ENCODE assay signal across 17 cellular contexts in genomic region chr2:100141906-100142305, GRCh38. TPM values are rescaled to one million over a fixed set of nuclear protein-coding genes. Genes with fewer than 3 reads are reported as not detected.
DNase-seq lines count a peak whose midpoint lies in the region; ATAC-seq and TF ChIP-seq lines count a peak whose summit lies in the region.
"Had no signal": no experiment of that assay in that cellular context is flagged by ENCODE, and none has a peak within 500 bp of the region (broad histone marks: within the 10 kb centered on the region; RNA-seq: fewer than 3 reads in every experiment).

No MANE protein-coding gene starts in this region.

- no peaks in the 10 kb centered on the region for H3K36me3 ChIP-seq in BLaER1
- H3K36me3 ChIP-seq in KOPT-K1 (ENCODE audit: insufficient read depth, low read length): 0 out of 2 replicates have a peak, but pooled peaks cover 4% of the 10 kb centered on the region
- H3K36me3 ChIP-seq in right lobe of liver: no peaks in the 10 kb centered on the region
- H3K36me3 ChIP-seq: ascending aorta, SJSA1 had no signal

- WGBS in right lobe of liver (ENCODE audit: insufficient coverage, low coverage, low lambda C conversion rate, missing lambda C conversion rate): 83% methylated on average over 2 of the region's 3 CpGs

- H3K36me3 Mint-ChIP-seq in activated naive CD8-positive, alpha-beta T cell treated with anti-CD3 and anti-CD28 coated beads, Interleukin-2, amount 10 ng/mL, durations not matched to agents 7 days and 5 days: peaks cover 8% of the 10 kb centered on the region

- H3K27me3 ChIP-seq in BLaER1: no peaks in the 10 kb centered on the region
- no peaks in the 10 kb centered on the region for H3K27me3 ChIP-seq in right lobe of liver
- H3K27me3 ChIP-seq: ascending aorta, SJSA1 had no signal

- no peak for ATAC-seq in activated naive CD8-positive, alpha-beta T cell treated with anti-CD3 and anti-CD28 coated beads, Interleukin-2, amount 10 ng/mL, durations not matched to agents 7 days and 5 days (ENCODE audit: low read depth)
- ATAC-seq in esophagus mucosa: no peak
- ATAC-seq in right lobe of liver: no peak
- ATAC-seq: left lobe of liver had no signal

- H3K4me3 ChIP-seq in BLaER1 (peak overlapping the region; percentile 70), GM12864 (ENCODE audit: low read depth, low read length) (peak overlapping the region; percentile 41), right lobe of liver (no peak overlapping the region)
- H3K4me3 ChIP-seq: ascending aorta, SJSA1 had no signal

- POLR2A ChIA-PET in activated naive CD8-positive, alpha-beta T cell treated with anti-CD3 and anti-CD28 coated beads, Interleukin-2, amount 10 ng/mL, durations not matched to agents 7 days and 5 days (lab: Charles Lee): no interaction called here

- DNase-seq in GM12864 (ENCODE audit: low read depth) (no peak), iPS-NIHi11 (ENCODE audit: low spot score) (no peak), COLO829 (ENCODE audit: low spot score) (no peak), right lobe of liver (no peak)
- DNase-seq in activated naive CD8-positive, alpha-beta T cell treated with anti-CD3 and anti-CD28 coated beads, Interleukin-2, amount 10 ng/mL, durations not matched to agents 7 days and 5 days: no peak
- DNase-seq: effector CD4-positive, alpha-beta T cell; glutamatergic neuron; NCI-H1092 treated with DMSO at 0.1 percent for 48 hours; NCI-H510A treated with DMSO at 0.1 percent for 48 hours; occipital lobe had no signal

- peak overlapping the region; percentile 86 for H3K4me2 ChIP-seq in BLaER1

- H3K4me3 Mint-ChIP-seq in activated naive CD8-positive, alpha-beta T cell treated with anti-CD3 and anti-CD28 coated beads, Interleukin-2, amount 10 ng/mL, durations not matched to agents 7 days and 5 days: peak overlapping the region; percentile 66

- no peak for TF ChIP-seq POLR2A in right lobe of liver (IDR thresholded peaks at IDR 0.05)

- no peaks in the 10 kb centered on the region for H3K9me3 ChIP-seq in BLaER1
- H3K9me3 ChIP-seq in KOPT-K1 (ENCODE audit: insufficient read depth, low read length, poor library complexity, severe bottlenecking): no peaks in the 10 kb centered on the region
- H3K9me3 ChIP-seq in right lobe of liver: no peaks in the 10 kb centered on the region
- H3K9me3 ChIP-seq: ascending aorta, SJSA1 had no signal

- H3K27ac ChIP-seq in BLaER1: peak overlapping the region; percentile 94
- peak overlapping the region; percentile 97 for H3K27ac ChIP-seq in KOPT-K1 (ENCODE audit: low read depth, low read length, poor library complexity, severe bottlenecking)
- H3K27ac ChIP-seq in right lobe of liver: no peak overlapping the region
- H3K27ac ChIP-seq: ascending aorta, C4-2B, SJSA1 had no signal

- intact Hi-C loops in right lobe of liver (cut with DNase I): no loop called here

- H3K9me3 Mint-ChIP-seq in activated naive CD8-positive, alpha-beta T cell treated with anti-CD3 and anti-CD28 coated beads, Interleukin-2, amount 10 ng/mL, durations not matched to agents 7 days and 5 days: peaks cover 8% of the 10 kb centered on the region

- H3K4me1 ChIP-seq in BLaER1 (peaks cover 88% of the 10 kb centered on the region), right lobe of liver (no peaks in the 10 kb centered on the region)
- H3K4me1 ChIP-seq: ascending aorta, SJSA1 had no signal

- TF ChIP-seq CTCF in GM12864 (IDR thresholded peaks at IDR 0.05; ENCODE audit: low read depth, low read length, missing control alignments) (no peak), right lobe of liver (IDR thresholded peaks at IDR 0.05) (no peak)

- peak overlapping the region; percentile 85 for H3K9ac ChIP-seq in BLaER1

- H3K27me3 Mint-ChIP-seq in activated naive CD8-positive, alpha-beta T cell treated with anti-CD3 and anti-CD28 coated beads, Interleukin-2, amount 10 ng/mL, durations not matched to agents 7 days and 5 days: peaks cover 16% of the 10 kb centered on the region

- H3K27ac Mint-ChIP-seq in activated naive CD8-positive, alpha-beta T cell treated with anti-CD3 and anti-CD28 coated beads, Interleukin-2, amount 10 ng/mL, durations not matched to agents 7 days and 5 days: peak overlapping the region; percentile 76

- H3K4me1 Mint-ChIP-seq in activated naive CD8-positive, alpha-beta T cell treated with anti-CD3 and anti-CD28 coated beads, Interleukin-2, amount 10 ng/mL, durations not matched to agents 7 days and 5 days: peaks cover 54% of the 10 kb centered on the region

- no peaks in the 10 kb centered on the region for H4K20me1 ChIP-seq in BLaER1

RNA-seq across cellular contexts. Expression of gene AFF3, which starts 0.5 kb away (rescaled TPM):
- 1 to 10 TPM; 1.8 to 2.2 TPM for total RNA-seq in activated naive CD8-positive, alpha-beta T cell treated with anti-CD3 and anti-CD28 coated beads, Interleukin-2, amount 10 ng/mL, durations not matched to agents 7 days and 5 days
- total RNA-seq in esophagus mucosa (0.96 TPM), right lobe of liver (1 to 10 TPM; 1.3 to 7.3 (median 6.4) TPM)

Comparison
In these comparisons a context has a peak if more than half of its experiments do, and no peak if none do; other contexts are left out.
1. H3K27ac ChIP-seq: peak in BLaER1 (single experiment) and KOPT-K1 (single experiment); none in right lobe of liver (0 of 3).
2. H3K4me3 ChIP-seq: peak in BLaER1 (single experiment) and GM12864 (single experiment); none in right lobe of liver (0 of 3).